1 cellular context compared by ENCODE assay signal in genomic region chr6:70411542-70411941, GRCh38.
TF ChIP-seq lines count a peak whose summit lies in the region.

No MANE protein-coding gene starts in this region.

TF ChIP-seq in HepG2, 621 proteins besides CTCF, POLR2A, EP300 and RAD21 (continued from another document):
- TF ChIP-seq MAZ (IDR thresholded peaks at IDR 0.05; ENCODE audit: borderline replicate concordance, low read depth, low read length), result no peak
- TF ChIP-seq MAZ (CRISPR knock-in tag; IDR thresholded peaks at IDR 0.05; ENCODE audit: low read depth), result no peak
- peak; percentile 28; the same call in 1 of the 2 replicates for TF ChIP-seq SOX5 (CRISPR knock-in tag; IDR thresholded peaks at IDR 0.05; ENCODE audit: borderline replicate concordance)
- no peak for TF ChIP-seq HOXA9 (CRISPR knock-in tag; IDR thresholded peaks at IDR 0.05; ENCODE audit: borderline replicate concordance)
- 0 out of 2 replicates have a peak, but pooled peaks have one; percentile 9 for TF ChIP-seq NCOA2 (CRISPR knock-in tag; IDR thresholded peaks at IDR 0.05)
- TF ChIP-seq TOPORS (CRISPR knock-in tag; IDR thresholded peaks at IDR 0.05), result no peak
- TF ChIP-seq ZBTB20 (CRISPR knock-in tag; IDR thresholded peaks at IDR 0.05; ENCODE audit: borderline replicate concordance, low read depth), result no peak
- TF ChIP-seq HMGXB3 (CRISPR knock-in tag; IDR thresholded peaks at IDR 0.05; ENCODE audit: borderline replicate concordance), result no peak
- TF ChIP-seq IRX3 (CRISPR knock-in tag; IDR thresholded peaks at IDR 0.05; ENCODE audit: borderline replicate concordance, low read depth), result no peak
- TF ChIP-seq HINFP (CRISPR knock-in tag; IDR thresholded peaks at IDR 0.05; ENCODE audit: low read depth), result no peak
- TF ChIP-seq ATF2 (CRISPR knock-in tag; IDR thresholded peaks at IDR 0.05), result peak; percentile 69; the same call in 1 of the 2 replicates
- TF ChIP-seq TCF7 (IDR thresholded peaks at IDR 0.05; ENCODE audit: low read depth), result no peak
- TF ChIP-seq POLR2G (IDR thresholded peaks at IDR 0.05; ENCODE audit: low read depth, low read length), result peak; percentile 44; the same call in 1 of the 2 replicates
- TF ChIP-seq CREM (IDR thresholded peaks at IDR 0.05), result peak; percentile 23; the same call in 1 of the 2 replicates
- no peak for TF ChIP-seq CREM (CRISPR knock-in tag; IDR thresholded peaks at IDR 0.05)
- peak; percentile 85 for TF ChIP-seq PRDM10 (CRISPR knock-in tag; IDR thresholded peaks at IDR 0.05; ENCODE audit: low read depth)
- TF ChIP-seq NR2F6 (IDR thresholded peaks at IDR 0.05), result peak; percentile 62
- peak; percentile 58 for TF ChIP-seq NR2F6 (CRISPR knock-in tag; IDR thresholded peaks at IDR 0.05)
- TF ChIP-seq FOXA3 (CRISPR knock-in tag; IDR thresholded peaks at IDR 0.05), result 0 out of 2 replicates have a peak, but pooled peaks have one; percentile 6
- no peak for TF ChIP-seq SOX13 (IDR thresholded peaks at IDR 0.05)
- peak in 1 of 2 experiments; percentile 47; a peak in 1 of 4 replicates for TF ChIP-seq SOX13 (CRISPR knock-in tag; conservative IDR thresholded peaks at IDR 0.05 in 1 of 2, IDR thresholded peaks at IDR 0.05 in 1 of 2)
- TF ChIP-seq ZNF33A (CRISPR knock-in tag; IDR thresholded peaks at IDR 0.05; ENCODE audit: borderline replicate concordance), result no peak
- peak; percentile 44; the same call in 1 of the 2 replicates for TF ChIP-seq PPARG (CRISPR knock-in tag; conservative IDR thresholded peaks at IDR 0.05)
- TF ChIP-seq NFE2 (CRISPR knock-in tag; IDR thresholded peaks at IDR 0.05), result no peak
- no peak for TF ChIP-seq HOXA7 (CRISPR knock-in tag; IDR thresholded peaks at IDR 0.05)
- TF ChIP-seq ZBTB33 (CRISPR knock-in tag; IDR thresholded peaks at IDR 0.05), result 0 out of 2 replicates have a peak, but pooled peaks have one; percentile 26
- 0 out of 2 replicates have a peak, but pooled peaks have one; percentile 29 for TF ChIP-seq CEBPG (CRISPR knock-in tag; IDR thresholded peaks at IDR 0.05)
- 0 out of 2 replicates have a peak, but pooled peaks have one; percentile 17 for TF ChIP-seq GATAD2A (CRISPR knock-in tag; IDR thresholded peaks at IDR 0.05)
- TF ChIP-seq JARID2 (CRISPR knock-in tag; IDR thresholded peaks at IDR 0.05; ENCODE audit: insufficient replicate concordance), result no peak
- no peak for TF ChIP-seq CREB1 (IDR thresholded peaks at IDR 0.05)
- TF ChIP-seq CREB1 (CRISPR knock-in tag; IDR thresholded peaks at IDR 0.05), result peak; percentile 24; the same call in 1 of the 2 replicates
- TF ChIP-seq IKZF1 (IDR thresholded peaks at IDR 0.05), result no peak
- TF ChIP-seq TP53 (CRISPR knock-in tag; conservative IDR thresholded peaks at IDR 0.05), result no peak
- no peak for TF ChIP-seq TRIM24 (CRISPR knock-in tag; IDR thresholded peaks at IDR 0.05)
